21 cellular contexts compared by ENCODE assay signal in the genomic region with DNA sequence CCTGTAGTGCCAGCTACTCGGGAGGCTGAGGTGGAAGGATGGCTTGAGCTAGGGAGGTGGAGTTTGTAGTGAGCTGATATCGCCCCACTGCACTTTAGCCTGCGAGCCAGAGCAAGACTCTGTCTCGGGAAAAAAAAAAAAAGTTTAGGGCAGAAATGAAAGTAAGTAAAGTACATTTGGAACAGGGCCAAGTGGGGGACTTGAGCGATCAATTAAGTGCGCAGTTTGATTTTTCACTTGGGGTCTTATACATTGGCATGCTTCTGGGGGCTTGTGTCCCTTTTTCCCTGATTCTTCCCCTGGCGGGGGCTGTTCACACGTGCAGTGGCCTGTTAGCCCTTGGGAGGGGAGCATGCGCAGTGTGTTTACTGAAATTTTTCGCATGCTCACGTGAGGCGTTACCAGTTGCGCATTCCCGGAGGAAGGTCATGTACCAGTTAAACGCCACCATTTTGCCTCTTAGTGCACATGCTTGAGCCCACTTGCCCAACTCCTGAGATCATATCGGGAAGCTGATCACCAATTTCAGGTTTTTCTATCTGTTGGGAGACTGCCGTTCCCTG. TPM values are rescaled to one million over a fixed set of nuclear protein-coding genes. Genes with fewer than 3 reads are reported as not detected.
"Had no signal": no experiment of that assay in that cellular context is flagged by ENCODE, and none has a peak within 500 bp of the region (broad histone marks: within the 10 kb centered on the region; RNA-seq: fewer than 3 reads in every experiment).

No MANE protein-coding gene starts in this region.

- H3K36me3 ChIP-seq: Peyer's patch, SJCRH30 had no signal

- H3K27me3 ChIP-seq: Peyer's patch, SJCRH30 had no signal

- ATAC-seq: Right ventricle myocardium inferior had no signal

- H3K4me3 ChIP-seq: PC-9, Peyer's patch, SJCRH30, SK-N-MC had no signal

- H3K27ac ChIP-seq: HL-60, PC-9, Peyer's patch, SJCRH30, SK-N-MC had no signal

- H2AFZ ChIP-seq: PC-9 had no signal

- H3K4me1 ChIP-seq: Peyer's patch, SJCRH30 had no signal

- DNase-seq: KBM-7, MV-4-11, NCI-H1048, NCI-H1105, NCI-H1436 treated with DMSO at 0.1 percent for 48 hours, NCI-H1694 treated with DMSO at 0.1 percent for 48 hours, NCI-H1930, NCI-H2081, NCI-H2107, NCI-H2227 treated with DMSO at 0.1 percent for 48 hours, NCI-H526 treated with DMSO at 0.1 percent for 48 hours, NCI-H774, OCI-M1, PC-9, Peyer's patch, SHP77 treated with DMSO at 0.1 percent for 48 hours, SJCRH30 had no signal

- H3K9me3 ChIP-seq: Peyer's patch, SJCRH30 had no signal

- H3K4me2 ChIP-seq: PC-9 had no signal

RNA-seq across cellular contexts. Expression of a gene that starts 42.0 kb away (rescaled TPM):
- polyA plus RNA-seq: IgD-negative memory B cell had no signal
